ENCODE assay signal across 1 cellular context in the genomic region with DNA sequence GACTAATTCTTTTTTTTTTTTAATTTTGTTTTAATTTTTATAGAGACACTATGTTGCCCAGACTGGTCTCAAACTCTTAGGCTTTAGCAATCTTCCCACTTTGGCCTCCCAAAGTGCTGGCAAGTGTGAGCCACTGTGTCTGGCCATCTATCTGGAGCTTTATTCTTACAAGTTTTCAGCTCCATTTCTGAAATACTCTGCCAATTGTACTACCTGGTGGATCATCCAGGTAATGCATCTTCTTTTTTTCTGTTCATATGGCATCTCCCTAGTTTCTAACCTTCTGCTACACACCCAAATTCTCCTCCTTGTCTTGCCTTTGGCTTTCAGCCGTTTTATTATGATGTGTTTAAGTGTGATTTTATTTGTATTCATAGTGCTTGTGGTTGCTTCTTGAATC.
TF ChIP-seq lines count a peak whose summit lies in the region.

No MANE protein-coding gene starts in this region.

TF ChIP-seq in H1, 55 proteins besides CTCF, POLR2A, EP300 and RAD21:
- TF ChIP-seq CTBP2 (IDR thresholded peaks at IDR 0.05; ENCODE audit: borderline replicate concordance, insufficient read depth, insufficient read length, low read length) (no peak), CEBPB (IDR thresholded peaks at IDR 0.05; ENCODE audit: low read depth, low read length) (no peak), CHD7 (IDR thresholded peaks at IDR 0.05; ENCODE audit: insufficient replicate concordance, low read length) (no peak), EZH2 (IDR thresholded peaks at IDR 0.05; ENCODE audit: low read depth, low read length, severe bottlenecking) (no peak)
TF ChIP-seq in H1: peak in this region for 0.
